ENCODE assay signal across 29 cellular contexts in genomic region chr2:8694737-8695136, GRCh38. TPM values are rescaled to one million over a fixed set of nuclear protein-coding genes. Genes with fewer than 3 reads are reported as not detected.
A peak's percentile ranks its signal among the peaks of the same experiment; 100 is the strongest.
DNase-seq lines count a peak whose midpoint lies in the region; ATAC-seq and TF ChIP-seq lines count a peak whose summit lies in the region.
"Had no signal": no experiment of that assay in that cellular context is flagged by ENCODE, and none has a peak within 500 bp of the region (broad histone marks: within the 10 kb centered on the region; RNA-seq: fewer than 3 reads in every experiment).

No MANE protein-coding gene starts in this region.

- no peak for DNase-seq in SK-N-SH
- DNase-seq in WERI-Rb-1 = peak; percentile 1
- peak; percentile 56 for DNase-seq in fibroblast of the aortic adventitia (ENCODE audit: low read depth)
- no peak for DNase-seq in cerebellar cortex (ENCODE audit: low spot score)
- DNase-seq in activated CD4-positive, alpha-beta T cell treated with anti-CD3 and anti-CD28 coated beads, Interleukin-2, amount 50 U/mL, for 4 hours = no peak
- DNase-seq in stimulated activated naive CD4-positive, alpha-beta T cell (lab: John Stamatoyannopoulos, UW) = no peak
- DNase-seq: activated CD8-positive, alpha-beta T cell treated with anti-CD3 and anti-CD28 coated beads for 36 hours; activated effector memory CD4-positive, alpha-beta T cell treated with anti-CD3 and anti-CD28 coated beads, Interleukin-2, amount 50 U/mL, for 16 hours; activated T-cell treated with anti-CD3 and anti-CD28 coated beads for 4 hours; Caco-2; foreskin melanocyte; GOT3; hypothalamus; MM.1S; NCI-H146; NCI-H2171 treated with DMSO at 0.1 percent for 48 hours; NCI-H524 treated with DMSO at 0.1 percent for 48 hours; psoas muscle; stimulated activated naive B cell treated with anti-CD40 and anti-IgM and Interleukin-4, amounts not matched to agents 10 μg/mL and 1 μg/mL and 100 μg/mL, for 72 hours; thyroid gland had no signal

- H3K27ac ChIP-seq in SK-N-SH (ENCODE audit: low read depth in 2 of 2, low read length in 1 of 2) (no peak overlapping the region), WERI-Rb-1 (no peak overlapping the region)
- H3K27ac ChIP-seq: 22Rv1, HL-60, neutrophil, psoas muscle, SK-N-MC, thyroid gland had no signal

- H3K9me2 ChIP-seq in SK-N-SH = no peaks in the 10 kb centered on the region

- no peak overlapping the region for H2AFZ ChIP-seq in SK-N-SH (ENCODE audit: low read depth)

- H3K4me1 ChIP-seq in SK-N-SH (ENCODE audit: control insufficient read depth in 1 of 2, insufficient read depth in 2 of 2, low read depth in 1 of 2, low read length in 1 of 2) = no peaks in the 10 kb centered on the region; a peak in 1 of 4 replicates
- H3K4me1 ChIP-seq: Caco-2, psoas muscle had no signal

- no peak for TF ChIP-seq EP300 in SK-N-SH (IDR thresholded peaks at IDR 0.05; ENCODE audit: borderline replicate concordance in 1 of 2, low read depth in 1 of 2, low read length in 1 of 2)

- H3K4me2 ChIP-seq in SK-N-SH = no peak overlapping the region
- H3K4me2 ChIP-seq: smooth muscle cell had no signal

- H3K4me3 ChIP-seq in SK-N-SH (ENCODE audit: low read depth in 2 of 2, low read length in 1 of 2) (no peak overlapping the region), WERI-Rb-1 (ENCODE audit: low read depth, low read length) (no peak overlapping the region), fibroblast of the aortic adventitia (ENCODE audit: low read depth, low read length) (no peak overlapping the region)
- H3K4me3 ChIP-seq: lung, psoas muscle, SK-N-MC, smooth muscle cell, thyroid gland had no signal

- H3K36me3 ChIP-seq in SK-N-SH (replicated peaks in 1 of 2; ENCODE audit: control insufficient read depth in 1 of 2, insufficient read depth in 2 of 2, low read length in 1 of 2) = no peaks in the 10 kb centered on the region
- H3K36me3 ChIP-seq in WERI-Rb-1 = no peaks in the 10 kb centered on the region
- H3K36me3 ChIP-seq: neutrophil, thyroid gland had no signal

- ATAC-seq in SK-N-SH treated with all-trans-retinoic acid at 6 μM for 48 hours (0 out of 3 replicates have a peak, but pooled peaks have one; percentile 11), GM18873 (IDR thresholded peaks at IDR 0.05; ENCODE audit: low FRiP score, unreplicated experiment) (no peak)
- ATAC-seq: activated CD8-positive, alpha-beta T cell treated with anti-CD3 and anti-CD28 coated beads for 36 hours; psoas muscle; stimulated activated naive B cell treated with anti-CD40 and anti-IgM and Interleukin-4, amounts not matched to agents 10 μg/mL and 1 μg/mL and 100 μg/mL, for 72 hours; WTC11 had no signal

- WGBS in SK-N-SH (ENCODE audit: low lambda C conversion rate) = 85% methylated on average over 8 of the region's 8 CpGs

- CTCF ChIA-PET in SK-N-SH (lab: Yijun Ruan, JAX) = interaction anchor here (1.8 to 2.4 kb wide), 3 partner anchors 20 to 69 kb away, joined by 5 to 19 read pairs (median 14); no protein-coding TSS in a partner anchor

- H3K9me3 ChIP-seq in SK-N-SH = no peaks in the 10 kb centered on the region
- H3K9me3 ChIP-seq in WERI-Rb-1 (ENCODE audit: severe bottlenecking) = no peaks in the 10 kb centered on the region
- H3K9me3 ChIP-seq: Caco-2, neutrophil, psoas muscle, thyroid gland had no signal

- no peaks in the 10 kb centered on the region for H3K79me2 ChIP-seq in SK-N-SH (ENCODE audit: insufficient read depth)

- H4K20me1 ChIP-seq in SK-N-SH (ENCODE audit: insufficient read depth) = no peaks in the 10 kb centered on the region

- H3K27me3 ChIP-seq in SK-N-SH (ENCODE audit: insufficient read depth) = no peaks in the 10 kb centered on the region
- H3K27me3 ChIP-seq in WERI-Rb-1 (ENCODE audit: insufficient read depth, low read depth, severe bottlenecking) = no peaks in the 10 kb centered on the region
- H3K27me3 ChIP-seq: thyroid gland had no signal

- POLR2A ChIA-PET in SK-N-SH (lab: Yijun Ruan, JAX) = no interaction called here

- H3K9ac ChIP-seq in SK-N-SH = no peak overlapping the region

- TF ChIP-seq RAD21 in SK-N-SH (IDR thresholded peaks at IDR 0.05; ENCODE audit: low read length) = no peak

- H3F3A ChIP-seq in SK-N-SH (replicated peaks; ENCODE audit: insufficient read depth) = peaks cover 4% of the 10 kb centered on the region

- no peak for TF ChIP-seq CTCF in SK-N-SH (IDR thresholded peaks at IDR 0.05)
- no peak for TF ChIP-seq CTCF in WERI-Rb-1 (IDR thresholded peaks at IDR 0.05; ENCODE audit: low read depth, low read length)
- TF ChIP-seq CTCF in fibroblast of the aortic adventitia (IDR thresholded peaks at IDR 0.05; ENCODE audit: insufficient read depth, low read length) = no peak

TF ChIP-seq in SK-N-SH treated with all-trans-retinoic acid at 6 μM for 48 hours, 23 proteins besides CTCF, POLR2A, EP300 and RAD21:
- TF ChIP-seq CSRNP3 (CRISPR knock-in tag; IDR thresholded peaks at IDR 0.05) = no peak
- no peak for TF ChIP-seq TOX (CRISPR knock-in tag; IDR thresholded peaks at IDR 0.05; ENCODE audit: borderline replicate concordance)
- TF ChIP-seq TCF4 (CRISPR knock-in tag; IDR thresholded peaks at IDR 0.05; ENCODE audit: borderline replicate concordance) = no peak
- TF ChIP-seq OSR1 (CRISPR knock-in tag; IDR thresholded peaks at IDR 0.05) = no peak
- 0 out of 2 replicates have a peak, but pooled peaks have one; percentile 15 for TF ChIP-seq ISL1 (CRISPR knock-in tag; IDR thresholded peaks at IDR 0.05)
- no peak for TF ChIP-seq RARB (CRISPR knock-in tag; IDR thresholded peaks at IDR 0.05)
- TF ChIP-seq ZNF8 (CRISPR knock-in tag; IDR thresholded peaks at IDR 0.05) = no peak

TF ChIP-seq in SK-N-SH, 30 proteins besides CTCF, POLR2A, EP300 and RAD21:
- TF ChIP-seq GABPA (IDR thresholded peaks at IDR 0.05; ENCODE audit: low read depth) (no peak), TEAD4 (IDR thresholded peaks at IDR 0.05; ENCODE audit: borderline replicate concordance, insufficient read depth) (no peak), ELF1 (IDR thresholded peaks at IDR 0.05) (no peak), JUND (IDR thresholded peaks at IDR 0.05) (no peak), MXI1 (IDR thresholded peaks at IDR 0.05; ENCODE audit: low read depth, low read length) (no peak), NFIC (IDR thresholded peaks at IDR 0.05; ENCODE audit: borderline replicate concordance) (no peak), NRF1 (IDR thresholded peaks at IDR 0.05; ENCODE audit: low read depth, low read length) (no peak), USF1 (IDR thresholded peaks at IDR 0.05; ENCODE audit: borderline replicate concordance, low read depth) (no peak), YY1 (IDR thresholded peaks at IDR 0.05; ENCODE audit: low read depth) (no peak), RFX5 (IDR thresholded peaks at IDR 0.05; ENCODE audit: low read length) (no peak), FOXM1 (IDR thresholded peaks at IDR 0.05; ENCODE audit: low read depth) (no peak), ZBTB33 (IDR thresholded peaks at IDR 0.05; ENCODE audit: borderline replicate concordance, low read depth) (no peak), EZH2phosphoT487 (IDR thresholded peaks at IDR 0.05; ENCODE audit: borderline replicate concordance, low read depth) (no peak)

RNA-seq across cellular contexts. Expression of gene ID2, which starts 12.9 kb away (rescaled TPM):
- polyA plus RNA-seq in SK-N-SH (2012; rRNA removed) = 385 and 459 TPM in 2 replicates
- 248 and 348 TPM in 2 replicates for polyA plus RNA-seq in SK-N-SH (2012; cell fraction: cytosol; rRNA removed)
- 418 and 472 TPM in 2 replicates for polyA plus RNA-seq in SK-N-SH (2012; cell fraction: nucleus; rRNA removed)
- total RNA-seq in fibroblast of the aortic adventitia (ENCODE audit: low replicate concordance) = 109 and 207 TPM in 2 replicates

Comparison
In these comparisons a context has a peak if more than half of its experiments do, and no peak if none do; other contexts are left out.
1. DNase-seq: peak in WERI-Rb-1 (single experiment) and fibroblast of the aortic adventitia (single experiment); none in SK-N-SH (single experiment), cerebellar cortex (single experiment), activated CD4-positive, alpha-beta T cell treated with anti-CD3 and anti-CD28 coated beads, Interleukin-2, amount 50 U/mL, for 4 hours (0 of 2) and stimulated activated naive CD4-positive, alpha-beta T cell (0 of 6).